23 cellular contexts compared by ENCODE assay signal in genomic region chr11:12848413-12848812, GRCh38.
"Had no signal": no experiment of that assay in that cellular context is flagged by ENCODE, and none has a peak within 500 bp of the region (broad histone marks: within the 10 kb centered on the region; RNA-seq: fewer than 3 reads in every experiment).

No MANE protein-coding gene starts in this region.

- DNase-seq: effector CD4-positive, alpha-beta T cell; endodermal cell; foreskin melanocyte; heart left ventricle; hippocampal formation; left colon; left ventricle myocardium superior; mesendoderm; naive B cell; nephron progenitor cell; retina; sigmoid colon; small intestine; stimulated activated CD4-positive, alpha-beta T cell treated with anti-CD3 and anti-CD28 coated beads, Interleukin-12 subunit alpha, Interleukin-12 subunit beta, amount 100 ng/mL, for 4 hours; stimulated activated CD8-positive, alpha-beta memory T cell treated with anti-CD3 and anti-CD28 coated beads, Interleukin-4, amount 100 ng/mL, for 48 hours; stimulated activated naive CD8-positive, alpha-beta T cell treated with anti-CD3 and anti-CD28 coated beads, Interleukin-15, Interleukin-2, amounts not matched to agents 100 U/mL and 50 U/mL, for 24 hours; tibial artery; upper lobe of right lung had no signal

- H3K27ac ChIP-seq: coronary artery, parathyroid adenoma, prostate gland, tibial artery, upper lobe of right lung had no signal

- H3K9ac ChIP-seq: parathyroid adenoma had no signal

- H3K9me3 ChIP-seq: heart left ventricle, prostate gland, sigmoid colon, tibial artery, upper lobe of right lung had no signal

- H3K4me3 ChIP-seq: coronary artery, heart left ventricle, lung, prostate gland, sigmoid colon, tibial artery, upper lobe of right lung had no signal

- H3K27me3 ChIP-seq: heart left ventricle, sigmoid colon, tibial artery, upper lobe of right lung had no signal

- H3K4me1 ChIP-seq: parathyroid adenoma had no signal

- H3K36me3 ChIP-seq: heart left ventricle, prostate gland, sigmoid colon, tibial artery, upper lobe of right lung had no signal

- H2AFZ ChIP-seq: parathyroid adenoma had no signal

- ATAC-seq: heart left ventricle; left colon; left ventricle myocardium superior; stimulated activated effector memory CD8-positive, alpha-beta T cell treated with anti-CD3 and anti-CD28 coated beads, Interleukin-12 subunit alpha, Interleukin-12 subunit beta, amount 100 ng/mL, for 72 hours; stimulated activated naive CD8-positive, alpha-beta T cell treated with anti-CD3 and anti-CD28 coated beads, Interleukin-15, Interleukin-2, amounts not matched to agents 100 U/mL and 50 U/mL, for 24 hours; upper lobe of right lung had no signal
